1 cellular context compared by ENCODE assay signal in the genomic region with DNA sequence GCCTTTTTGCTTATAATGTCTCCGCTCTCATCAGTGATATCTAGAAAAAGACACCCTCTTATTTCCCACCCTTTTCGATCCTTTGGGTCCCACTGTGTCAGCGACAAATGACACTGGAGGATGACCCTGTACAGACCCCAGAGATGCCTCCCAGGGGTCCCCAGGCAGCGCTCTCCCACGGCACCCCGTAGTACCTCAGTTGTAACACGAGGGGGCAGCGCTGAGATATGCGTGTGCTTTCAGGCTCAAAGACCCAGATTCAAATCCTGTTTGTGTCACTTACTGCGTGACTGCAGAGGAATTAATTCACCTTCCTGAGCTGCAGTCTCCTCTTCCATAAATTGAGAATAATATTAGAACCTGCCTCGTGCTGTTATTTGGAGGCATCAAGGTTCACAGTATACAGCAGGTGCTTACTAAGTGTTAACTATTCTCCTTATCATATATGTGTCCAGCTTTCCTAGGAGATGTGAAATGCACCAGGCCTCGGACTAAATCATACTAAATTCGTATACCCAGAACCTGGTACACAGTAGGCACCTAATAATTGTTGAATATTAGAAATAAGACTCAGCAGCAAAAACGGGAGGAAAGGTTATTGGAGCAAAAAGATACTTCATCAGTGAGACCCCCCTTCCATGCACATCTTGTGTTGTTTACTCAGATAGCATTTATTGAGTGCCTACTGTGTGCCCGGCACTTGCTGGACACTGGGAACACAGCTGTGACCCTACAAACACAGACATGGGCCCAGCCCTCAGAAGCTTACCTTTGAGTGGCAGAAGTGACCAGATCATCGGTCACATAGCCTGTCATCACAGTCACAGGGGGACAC.
TF ChIP-seq lines count a peak whose summit lies in the region.

No MANE protein-coding gene starts in this region.

TF ChIP-seq in HCT116, 20 proteins besides CTCF, POLR2A, EP300 and RAD21 (continued from another document):
- TF ChIP-seq, protein P1, sequence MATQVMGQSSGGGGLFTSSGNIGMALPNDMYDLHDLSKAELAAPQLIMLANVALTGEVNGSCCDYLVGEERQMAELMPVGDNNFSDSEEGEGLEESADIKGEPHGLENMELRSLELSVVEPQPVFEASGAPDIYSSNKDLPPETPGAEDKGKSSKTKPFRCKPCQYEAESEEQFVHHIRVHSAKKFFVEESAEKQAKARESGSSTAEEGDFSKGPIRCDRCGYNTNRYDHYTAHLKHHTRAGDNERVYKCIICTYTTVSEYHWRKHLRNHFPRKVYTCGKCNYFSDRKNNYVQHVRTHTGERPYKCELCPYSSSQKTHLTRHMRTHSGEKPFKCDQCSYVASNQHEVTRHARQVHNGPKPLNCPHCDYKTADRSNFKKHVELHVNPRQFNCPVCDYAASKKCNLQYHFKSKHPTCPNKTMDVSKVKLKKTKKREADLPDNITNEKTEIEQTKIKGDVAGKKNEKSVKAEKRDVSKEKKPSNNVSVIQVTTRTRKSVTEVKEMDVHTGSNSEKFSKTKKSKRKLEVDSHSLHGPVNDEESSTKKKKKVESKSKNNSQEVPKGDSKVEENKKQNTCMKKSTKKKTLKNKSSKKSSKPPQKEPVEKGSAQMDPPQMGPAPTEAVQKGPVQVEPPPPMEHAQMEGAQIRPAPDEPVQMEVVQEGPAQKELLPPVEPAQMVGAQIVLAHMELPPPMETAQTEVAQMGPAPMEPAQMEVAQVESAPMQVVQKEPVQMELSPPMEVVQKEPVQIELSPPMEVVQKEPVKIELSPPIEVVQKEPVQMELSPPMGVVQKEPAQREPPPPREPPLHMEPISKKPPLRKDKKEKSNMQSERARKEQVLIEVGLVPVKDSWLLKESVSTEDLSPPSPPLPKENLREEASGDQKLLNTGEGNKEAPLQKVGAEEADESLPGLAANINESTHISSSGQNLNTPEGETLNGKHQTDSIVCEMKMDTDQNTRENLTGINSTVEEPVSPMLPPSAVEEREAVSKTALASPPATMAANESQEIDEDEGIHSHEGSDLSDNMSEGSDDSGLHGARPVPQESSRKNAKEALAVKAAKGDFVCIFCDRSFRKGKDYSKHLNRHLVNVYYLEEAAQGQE (IDR thresholded peaks at IDR 0.05; ENCODE audit: low read depth) = no peak
- TF ChIP-seq, protein P2, sequence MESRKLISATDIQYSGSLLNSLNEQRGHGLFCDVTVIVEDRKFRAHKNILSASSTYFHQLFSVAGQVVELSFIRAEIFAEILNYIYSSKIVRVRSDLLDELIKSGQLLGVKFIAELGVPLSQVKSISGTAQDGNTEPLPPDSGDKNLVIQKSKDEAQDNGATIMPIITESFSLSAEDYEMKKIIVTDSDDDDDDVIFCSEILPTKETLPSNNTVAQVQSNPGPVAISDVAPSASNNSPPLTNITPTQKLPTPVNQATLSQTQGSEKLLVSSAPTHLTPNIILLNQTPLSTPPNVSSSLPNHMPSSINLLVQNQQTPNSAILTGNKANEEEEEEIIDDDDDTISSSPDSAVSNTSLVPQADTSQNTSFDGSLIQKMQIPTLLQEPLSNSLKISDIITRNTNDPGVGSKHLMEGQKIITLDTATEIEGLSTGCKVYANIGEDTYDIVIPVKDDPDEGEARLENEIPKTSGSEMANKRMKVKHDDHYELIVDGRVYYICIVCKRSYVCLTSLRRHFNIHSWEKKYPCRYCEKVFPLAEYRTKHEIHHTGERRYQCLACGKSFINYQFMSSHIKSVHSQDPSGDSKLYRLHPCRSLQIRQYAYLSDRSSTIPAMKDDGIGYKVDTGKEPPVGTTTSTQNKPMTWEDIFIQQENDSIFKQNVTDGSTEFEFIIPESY (IDR thresholded peaks at IDR 0.05; ENCODE audit: extremely low read depth, insufficient replicate concordance, low read length) = no peak
- no peak for TF ChIP-seq TCF7L2 (IDR thresholded peaks at IDR 0.05; ENCODE audit: borderline replicate concordance, extremely low read depth, insufficient read depth, insufficient read length)
- TF ChIP-seq, protein P3, sequence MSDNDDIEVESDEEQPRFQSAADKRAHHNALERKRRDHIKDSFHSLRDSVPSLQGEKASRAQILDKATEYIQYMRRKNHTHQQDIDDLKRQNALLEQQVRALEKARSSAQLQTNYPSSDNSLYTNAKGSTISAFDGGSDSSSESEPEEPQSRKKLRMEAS (IDR thresholded peaks at IDR 0.05) = no peak
- TF ChIP-seq SRF (IDR thresholded peaks at IDR 0.05; ENCODE audit: low read depth) = no peak
TF ChIP-seq in HCT116: peak in this region for 0.
